34 cellular contexts compared by ENCODE assay signal in genomic region chr7:40122940-40123254, GRCh38.
"Had no signal": no experiment of that assay in that cellular context is flagged by ENCODE, and none has a peak within 500 bp of the region (broad histone marks: within the 10 kb centered on the region; RNA-seq: fewer than 3 reads in every experiment).

No MANE protein-coding gene starts in this region.

- H3K9me3 ChIP-seq: MG63 had no signal

- H3K27me3 ChIP-seq: MG63 had no signal

- H3K9ac ChIP-seq: KMS-11 had no signal

- H3K4me2 ChIP-seq: KMS-11 had no signal

- H3K36me3 ChIP-seq: MG63 had no signal

- DNase-seq: Karpas-422, Kasumi-1, KG1, MG63, MM.1S, MV-4-11, NCI-H1048, NCI-H1092 treated with DMSO at 0.1 percent for 48 hours, NCI-H1105, NCI-H1105 treated with DMSO at 0.1 percent for 48 hours, NCI-H1417, NCI-H1417 treated with DMSO at 0.1 percent for 48 hours, NCI-H1436, NCI-H1436 treated with DMSO at 0.1 percent for 48 hours, NCI-H146, NCI-H1694, NCI-H1694 treated with DMSO at 0.1 percent for 48 hours, NCI-H187, NCI-H187 treated with DMSO at 0.1 percent for 48 hours, NCI-H1930, NCI-H2029, NCI-H2029 treated with DMSO at 0.1 percent for 48 hours, NCI-H2081, NCI-H2081 treated with DMSO at 0.1 percent for 48 hours, NCI-H2107, NCI-H2171, NCI-H2171 treated with DMSO at 0.1 percent for 48 hours, NCI-H2227 treated with DMSO at 0.1 percent for 48 hours, NCI-H226, NCI-H345, NCI-H446, NCI-H446 treated with DMSO at 0.1 percent for 48 hours, NCI-H510A had no signal

- H3K4me3 ChIP-seq: MG63 had no signal

- H3K27ac ChIP-seq: KMS-11 had no signal
